25 cellular contexts compared by ENCODE assay signal in genomic region chr1:21828506-21829210, GRCh38. TPM values are rescaled to one million over a fixed set of nuclear protein-coding genes. Genes with fewer than 3 reads are reported as not detected.
"Had no signal": no experiment of that assay in that cellular context is flagged by ENCODE, and none has a peak within 500 bp of the region (broad histone marks: within the 10 kb centered on the region; RNA-seq: fewer than 3 reads in every experiment).

No MANE protein-coding gene starts in this region.

- H3K4me1 ChIP-seq: adrenal gland had no signal

- H3K4me2 ChIP-seq: KMS-11 had no signal

- H3K9ac ChIP-seq: KMS-11 had no signal

- H3K27ac ChIP-seq: adrenal gland, KMS-11 had no signal

- DNase-seq: activated CD4-positive, alpha-beta T cell treated with anti-CD3 and anti-CD28 coated beads for 48 hours; activated CD4-positive, alpha-beta T cell treated with anti-CD3 and anti-CD28 coated beads, Interleukin-2, amount 50 U/mL, for 4 hours; activated CD4-positive, CD25-positive, alpha-beta regulatory T cell treated with anti-CD3 and anti-CD28 coated beads, Interleukin-2, amount 50 U/mL, for 72 hours; activated CD8-positive, alpha-beta memory T cell treated with anti-CD3 and anti-CD28 coated beads, Interleukin-2, amount 50 U/mL, for 48 hours; activated CD8-positive, alpha-beta T cell treated with anti-CD3 and anti-CD28 coated beads, Interleukin-2, amount 10 ng/mL, durations not matched to agents 7 days and 5 days; activated naive CD4-positive, alpha-beta T cell treated with anti-CD3 and anti-CD28 coated beads, Interleukin-2, amount 50 U/mL, for 16 hours; activated naive CD8-positive, alpha-beta T cell treated with anti-CD3 and anti-CD28 coated beads, Interleukin-2, amount 10 ng/mL, durations not matched to agents 7 days and 5 days; activated T-cell treated with anti-CD3 and anti-CD28 coated beads, Interleukin-2, amount 50 U/mL, for 1 hour; anterior cingulate cortex; central memory CD4-positive, alpha-beta T cell; NCI-H1092; NCI-H1436; NCI-H1694 treated with DMSO at 0.1 percent for 48 hours; NCI-H2029 treated with DMSO at 0.1 percent for 48 hours; NCI-H345; NCI-H510A; NCI-H69; SHP77 treated with DMSO at 0.1 percent for 48 hours had no signal

- H3K27me3 ChIP-seq: adrenal gland had no signal

- H3K9me3 ChIP-seq: adrenal gland had no signal

- ATAC-seq: activated CD8-positive, alpha-beta T cell treated with anti-CD3 and anti-CD28 coated beads, Interleukin-2, amount 10 ng/mL, durations not matched to agents 7 days and 5 days; WTC11 had no signal

- H3K4me3 ChIP-seq: adrenal gland had no signal

- FAIRE-seq: bronchial epithelial cell, RCC 7860 had no signal

RNA-seq across cellular contexts. Expression of gene LDLRAD2, which starts 16.6 kb away (rescaled TPM):
- total RNA-seq: activated CD8-positive, alpha-beta T cell treated with anti-CD3 and anti-CD28 coated beads, Interleukin-2, amount 10 ng/mL, durations not matched to agents 7 days and 5 days; bronchial epithelial cell; MCF 10A; SK-MEL-5 had no signal
